In genomic region chr9:126781717-126782388, GRCh38 we compare ENCODE assay signal across 8 cellular contexts. TPM values are rescaled to one million over a fixed set of nuclear protein-coding genes. Genes with fewer than 3 reads are reported as not detected.
DNase-seq lines count a peak whose midpoint lies in the region; ATAC-seq and TF ChIP-seq lines count a peak whose summit lies in the region.

No MANE protein-coding gene starts in this region.

- H3K9me2 ChIP-seq in Karpas-422 (replicated peaks; ENCODE audit: insufficient read depth, low read length): no peaks in the 10 kb centered on the region

- TF ChIP-seq CTCF in fibroblast of the aortic adventitia (IDR thresholded peaks at IDR 0.05; ENCODE audit: insufficient read depth, low read length): peak; percentile 95

- ATAC-seq in GM21526 (IDR thresholded peaks at IDR 0.05; ENCODE audit: low FRiP score, unreplicated experiment): no peak

- no peaks in the 10 kb centered on the region for H3K79me2 ChIP-seq in Karpas-422 (ENCODE audit: low read length)

- peaks cover 9% of the 10 kb centered on the region for H3K27me3 Mint-ChIP-seq in activated T-helper 1 cell treated with anti-CD3 and anti-CD28 coated beads, Interleukin-12 subunit alpha, Interleukin-12 subunit beta, Interleukin-2, Interleukin-4 antibody, amounts not matched to agents 30 ng/mL and 10 ng/mL and 1 ng/mL, durations not matched to agents 14 hours and 24 hours and 36 hours (ENCODE audit: insufficient read depth)

- H3K27ac ChIP-seq in Karpas-422 (ENCODE audit: low read length) (no peak overlapping the region), substantia nigra (ENCODE audit: low read depth, low read length, poor library complexity, severe bottlenecking) (no peak overlapping the region)

- H4K20me1 ChIP-seq in Karpas-422 (ENCODE audit: insufficient read depth, low read depth, low read length): no peaks in the 10 kb centered on the region

- no peak overlapping the region for H3K4me3 ChIP-seq in Karpas-422 (ENCODE audit: low read length)
- peak overlapping the region; percentile 39 for H3K4me3 ChIP-seq in fibroblast of the aortic adventitia (ENCODE audit: low read depth, low read length)

- H2AFZ ChIP-seq in Karpas-422 (ENCODE audit: low read length): no peak overlapping the region

- intact Hi-C loops in activated T-helper 1 cell treated with anti-CD3 and anti-CD28 coated beads, Interleukin-12 subunit alpha, Interleukin-12 subunit beta, Interleukin-2, Interleukin-4 antibody, amounts not matched to agents 30 ng/mL and 10 ng/mL and 1 ng/mL, durations not matched to agents 14 hours and 24 hours and 36 hours (cut with micrococcal nuclease): loop anchor here (1.0 to 5.0 kb wide), 3 partner anchors 77 to 285 kb away; no protein-coding TSS in a partner anchor

- H3K36me3 Mint-ChIP-seq in activated T-helper 1 cell treated with anti-CD3 and anti-CD28 coated beads, Interleukin-12 subunit alpha, Interleukin-12 subunit beta, Interleukin-2, Interleukin-4 antibody, amounts not matched to agents 30 ng/mL and 10 ng/mL and 1 ng/mL, durations not matched to agents 14 hours and 24 hours and 36 hours (ENCODE audit: low read depth): no peaks in the 10 kb centered on the region

- H3K36me3 ChIP-seq in Karpas-422 (ENCODE audit: insufficient read depth, low read length): no peaks in the 10 kb centered on the region

- H3K9ac ChIP-seq in Karpas-422 (ENCODE audit: low read length): no peak overlapping the region

- H3K27me3 ChIP-seq in Karpas-422 (ENCODE audit: low read length): no peaks in the 10 kb centered on the region

- H3K9me3 ChIP-seq in Karpas-422 (ENCODE audit: low read length): no peaks in the 10 kb centered on the region

- DNase-seq in DMS153 treated with DMSO at 0.1 percent for 48 hours (lab: John Stamatoyannopoulos, UW; ENCODE audit: unreplicated experiment): peak; percentile 60
- DNase-seq in Karpas-422: peak; percentile 89
- DNase-seq in RKO (ENCODE audit: low spot score): peak; percentile 82
- peak; percentile 66 for DNase-seq in activated T-helper 1 cell treated with anti-CD3 and anti-CD28 coated beads, Interleukin-12 subunit alpha, Interleukin-12 subunit beta, Interleukin-2, Interleukin-4 antibody, amounts not matched to agents 30 ng/mL and 10 ng/mL and 1 ng/mL, durations not matched to agents 14 hours and 24 hours and 36 hours (ENCODE audit: low spot score)
- peak; percentile 71 for DNase-seq in fibroblast of the aortic adventitia (ENCODE audit: low read depth)
- peak in 54 of 56 donors; percentile 5 to 93 (median 60) for DNase-seq in nucleus accumbens (lab: John Stamatoyannopoulos, UW)
- peak in 46 of 49 donors; percentile 12 to 83 (median 64) for DNase-seq in substantia nigra (lab: John Stamatoyannopoulos, UW)

- no peaks in the 10 kb centered on the region for H3K4me1 Mint-ChIP-seq in activated T-helper 1 cell treated with anti-CD3 and anti-CD28 coated beads, Interleukin-12 subunit alpha, Interleukin-12 subunit beta, Interleukin-2, Interleukin-4 antibody, amounts not matched to agents 30 ng/mL and 10 ng/mL and 1 ng/mL, durations not matched to agents 14 hours and 24 hours and 36 hours (ENCODE audit: low read depth)

- H3K9me3 Mint-ChIP-seq in activated T-helper 1 cell treated with anti-CD3 and anti-CD28 coated beads, Interleukin-12 subunit alpha, Interleukin-12 subunit beta, Interleukin-2, Interleukin-4 antibody, amounts not matched to agents 30 ng/mL and 10 ng/mL and 1 ng/mL, durations not matched to agents 14 hours and 24 hours and 36 hours: no peaks in the 10 kb centered on the region

- H3K4me2 ChIP-seq in Karpas-422 (ENCODE audit: low read depth, low read length, poor library complexity, severe bottlenecking): no peak overlapping the region

- H3K4me1 ChIP-seq in Karpas-422 (ENCODE audit: low read length): no peaks in the 10 kb centered on the region

- no peak overlapping the region for H3K4me3 Mint-ChIP-seq in activated T-helper 1 cell treated with anti-CD3 and anti-CD28 coated beads, Interleukin-12 subunit alpha, Interleukin-12 subunit beta, Interleukin-2, Interleukin-4 antibody, amounts not matched to agents 30 ng/mL and 10 ng/mL and 1 ng/mL, durations not matched to agents 14 hours and 24 hours and 36 hours

- no peak overlapping the region for H3K27ac Mint-ChIP-seq in activated T-helper 1 cell treated with anti-CD3 and anti-CD28 coated beads, Interleukin-12 subunit alpha, Interleukin-12 subunit beta, Interleukin-2, Interleukin-4 antibody, amounts not matched to agents 30 ng/mL and 10 ng/mL and 1 ng/mL, durations not matched to agents 14 hours and 24 hours and 36 hours

RNA-seq across cellular contexts. Expression of gene ZBTB43, which starts 23.0 kb away (rescaled TPM):
- 6.4 and 6.5 TPM in 2 replicates for total RNA-seq in Karpas-422 (2014; rRNA removed; shearing (Covaris generic); ENCODE audit: low replicate concordance)
- total RNA-seq in activated T-helper 1 cell treated with anti-CD3 and anti-CD28 coated beads, Interleukin-12 subunit alpha, Interleukin-12 subunit beta, Interleukin-2, Interleukin-4 antibody, amounts not matched to agents 30 ng/mL and 10 ng/mL and 1 ng/mL, durations not matched to agents 14 hours and 24 hours and 36 hours: 11.6 and 21.2 TPM in 2 replicates
- 8.1 and 11.1 TPM in 2 replicates for total RNA-seq in fibroblast of the aortic adventitia (ENCODE audit: low replicate concordance)
